In genomic region chr7:74606909-74607255, GRCh38 we compare ENCODE assay signal across 9 cellular contexts. TPM values are rescaled to one million over a fixed set of nuclear protein-coding genes. Genes with fewer than 3 reads are reported as not detected.
DNase-seq lines count a peak whose midpoint lies in the region; ATAC-seq, FAIRE-seq and TF ChIP-seq lines count a peak whose summit lies in the region.
"Had no signal": no experiment of that assay in that cellular context is flagged by ENCODE, and none has a peak within 500 bp of the region (broad histone marks: within the 10 kb centered on the region; RNA-seq: fewer than 3 reads in every experiment).

No MANE protein-coding gene starts in this region.

- H3K4me2 ChIP-seq in HepG2 (ENCODE audit: low read depth, low read length): no peak overlapping the region

- H4K20me1 ChIP-seq in HepG2 (ENCODE audit: insufficient read depth, low read length): no peaks in the 10 kb centered on the region

- TF ChIP-seq CTCF in HepG2 (CRISPR knock-in tag; IDR thresholded peaks at IDR 0.05) (no peak), transverse colon (IDR thresholded peaks at IDR 0.05) (no peak), lower leg skin (IDR thresholded peaks at IDR 0.05) (no peak)

- 94% methylated on average over 9 of the region's 9 CpGs for WGBS in HepG2 (ENCODE audit: low lambda C conversion rate)
- WGBS in transverse colon (ENCODE audit: low coverage in 1 of 2), 2 donors: 25 to 32% methylated on average over 6 to 9 of the region's 9 CpGs
- 36 to 47% methylated on average over 9 of the region's 9 CpGs for WGBS in lower leg skin, 2 donors

- H3K36me3 ChIP-seq in HepG2 (replicated peaks in 1 of 2; ENCODE audit: control insufficient read depth in 1 of 2, insufficient read depth in 2 of 2, low read length in 2 of 2) (no peaks in the 10 kb centered on the region), transverse colon (no peaks in the 10 kb centered on the region)

- 0 out of 2 replicates have a peak overlapping the region, but pooled peaks have one; percentile 8 for H3K9ac ChIP-seq in HepG2 (ENCODE audit: insufficient read depth, low read depth, low read length)

- no peak overlapping the region for H2AFZ ChIP-seq in HepG2 (ENCODE audit: low read length)

- no peaks in the 10 kb centered on the region for H3K9me3 Mint-ChIP-seq in activated CD8-positive, alpha-beta memory T cell treated with anti-CD3 and anti-CD28 coated beads, Interleukin-2, amount 10 ng/mL, durations not matched to agents 7 days and 5 days (ENCODE audit: low read depth)

- H3K4me1 Mint-ChIP-seq in activated CD8-positive, alpha-beta memory T cell treated with anti-CD3 and anti-CD28 coated beads, Interleukin-2, amount 10 ng/mL, durations not matched to agents 7 days and 5 days: peaks cover 7% of the 10 kb centered on the region

- H3K27ac Mint-ChIP-seq in activated CD8-positive, alpha-beta memory T cell treated with anti-CD3 and anti-CD28 coated beads, Interleukin-2, amount 10 ng/mL, durations not matched to agents 7 days and 5 days: no peak overlapping the region

- POLR2A ChIA-PET in HepG2 (lab: Yijun Ruan, JAX): interaction anchor here (2.3 kb wide), 1 partner anchor 27 kb away, joined by 17 read pairs; no protein-coding TSS in a partner anchor

- H3K9me3 ChIP-seq in HepG2 (ENCODE audit: low read length) (no peaks in the 10 kb centered on the region), transverse colon (no peaks in the 10 kb centered on the region)

- H3K4me3 Mint-ChIP-seq in activated CD8-positive, alpha-beta memory T cell treated with anti-CD3 and anti-CD28 coated beads, Interleukin-2, amount 10 ng/mL, durations not matched to agents 7 days and 5 days: peak overlapping the region; percentile 36

- H3K4me3 ChIP-seq in HepG2 (replicated peaks in 1 of 3; ENCODE audit: insufficient read depth in 1 of 3, low read depth in 2 of 3, low read length in 3 of 3) (no peak overlapping the region), transverse colon (peak overlapping the region in 3 of 4 donors; percentile 28 to 55 (median 36)), lower leg skin (ENCODE audit: low read depth, poor library complexity, severe bottlenecking) (no peak overlapping the region)

- TF ChIP-seq POLR2A in HepG2 (IDR thresholded peaks at IDR 0.05; ENCODE audit: insufficient read depth in 1 of 2, low read depth in 2 of 2, low read length in 2 of 2) (no peak), transverse colon (IDR thresholded peaks at IDR 0.05) (no peak), lower leg skin (IDR thresholded peaks at IDR 0.05) (no peak)

- H3K4me1 ChIP-seq in HepG2 (ENCODE audit: insufficient read depth, low read length): peaks cover 43% of the 10 kb centered on the region
- peaks cover 6 to 30% (median 23%) of the 10 kb centered on the region in 4 donors for H3K4me1 ChIP-seq in transverse colon

- H3K27me3 Mint-ChIP-seq in activated CD8-positive, alpha-beta memory T cell treated with anti-CD3 and anti-CD28 coated beads, Interleukin-2, amount 10 ng/mL, durations not matched to agents 7 days and 5 days: peaks cover 9% of the 10 kb centered on the region

- no peaks in the 10 kb centered on the region for H3K36me3 Mint-ChIP-seq in activated CD8-positive, alpha-beta memory T cell treated with anti-CD3 and anti-CD28 coated beads, Interleukin-2, amount 10 ng/mL, durations not matched to agents 7 days and 5 days

- in situ Hi-C loops in HepG2 (cut with HindIII; ENCODE audit: extremely low pct_ligation_motif_present, low pct_unique_long_range_greater_than_20kb): no loop called here
- in situ Hi-C loops in transverse colon (cut with MboI; ENCODE audit: low pct_ligation_motif_present in 1 of 4, low pct_unique_long_range_greater_than_20kb in 1 of 4, low sequenced_read_pairs in 3 of 4): no loop called here

- intact Hi-C loops in HepG2 (cut with micrococcal nuclease; ENCODE audit: unreplicated experiment): no loop called here
- intact Hi-C loops in transverse colon (cut with DNase I; ENCODE audit: low total_unique reads): loop anchor here (10.0 kb wide), 1 partner anchor 68 kb away; no protein-coding TSS in a partner anchor
- intact Hi-C loops in lower leg skin (cut with DNase I; ENCODE audit: low total_unique reads): loop anchor here (10.0 kb wide), 1 partner anchor 62 kb away; no protein-coding TSS in a partner anchor

- TF ChIP-seq EP300 in HepG2 (IDR thresholded peaks at IDR 0.05; ENCODE audit: low read depth in 2 of 2, low read length in 2 of 2) (no peak), HepG2 (CRISPR knock-in tag; IDR thresholded peaks at IDR 0.05; ENCODE audit: borderline replicate concordance) (no peak), transverse colon (IDR thresholded peaks at IDR 0.05; ENCODE audit: low read depth) (no peak)

- CTCF ChIA-PET in activated CD8-positive, alpha-beta memory T cell treated with anti-CD3 and anti-CD28 coated beads, Interleukin-2, amount 10 ng/mL, durations not matched to agents 7 days and 5 days (lab: Charles Lee): interaction anchor here (1.3 kb wide), 1 partner anchor 9 kb away, joined by 3 read pairs; no protein-coding TSS in a partner anchor
- CTCF ChIA-PET in HepG2 (lab: Yijun Ruan, JAX; ENCODE audit: low intra/inter-chr PET ratio, low total read pairs): no interaction called here

- H3K27me3 ChIP-seq in HepG2 (ENCODE audit: control insufficient read depth in 1 of 2, insufficient read depth in 2 of 2, low read length in 2 of 2): no peaks in the 10 kb centered on the region
- no peaks in the 10 kb centered on the region for H3K27me3 ChIP-seq in transverse colon

- DNase-seq in activated CD8-positive, alpha-beta memory T cell treated with anti-CD3 and anti-CD28 coated beads, Interleukin-2, amount 10 ng/mL, durations not matched to agents 7 days and 5 days: no peak
- DNase-seq in activated CD8-positive, alpha-beta memory T cell treated with anti-CD3 and anti-CD28 coated beads, Interleukin-2, amount 50 U/mL, for 48 hours: no peak
- no peak for DNase-seq in HepG2 (ENCODE audit: low spot score)
- DNase-seq in transverse colon: no peak
- no peak for DNase-seq in NCI-H1694 treated with DMSO at 0.1 percent for 48 hours (lab: John Stamatoyannopoulos, UW)
- no peak for DNase-seq in lower leg skin (ENCODE audit: low spot score in 2 of 2)
- DNase-seq: COR-L47 had no signal

- no peaks in the 10 kb centered on the region for H3K79me2 ChIP-seq in HepG2 (ENCODE audit: insufficient read depth, low read length)

- no peak for FAIRE-seq in HepG2 (lab: Jason Lieb, UNC)

- BruUV-seq in HepG2 (replicated peaks; lab: Mats Ljungman, UMichigan): no TSS peak

- ATAC-seq in activated CD8-positive, alpha-beta memory T cell treated with anti-CD3 and anti-CD28 coated beads, Interleukin-2, amount 10 ng/mL, durations not matched to agents 7 days and 5 days: no peak
- no peak for ATAC-seq in HepG2
- ATAC-seq in GM18517 (IDR thresholded peaks at IDR 0.05; ENCODE audit: unreplicated experiment): no peak

- no peak for TF ChIP-seq RAD21 in HepG2 (CRISPR knock-in tag; IDR thresholded peaks at IDR 0.05)

- peak overlapping the region; percentile 40 for H3K27ac ChIP-seq in angular gyrus (ENCODE audit: low read depth, low read length)
- H3K27ac ChIP-seq in HepG2 (ENCODE audit: extremely low read length, insufficient read depth, low read length): peak overlapping the region; percentile 36
- peak overlapping the region; percentile 37 to 73 (median 62) for H3K27ac ChIP-seq in transverse colon

TF ChIP-seq in HepG2, 621 proteins besides CTCF, POLR2A, EP300 and RAD21 (continues in another document):
- TF ChIP-seq KDM2A (CRISPR knock-in tag; IDR thresholded peaks at IDR 0.05; ENCODE audit: borderline replicate concordance, low read depth): no peak
- no peak for TF ChIP-seq CHD2 (IDR thresholded peaks at IDR 0.05; ENCODE audit: low read depth, low read length)
- TF ChIP-seq PTBP1 (IDR thresholded peaks at IDR 0.05; ENCODE audit: low read depth, low read length, poor library complexity, severe bottlenecking): no peak
- TF ChIP-seq ZNF280B (CRISPR knock-in tag; IDR thresholded peaks at IDR 0.05; ENCODE audit: borderline replicate concordance): no peak

RNA-seq across cellular contexts. Expression of gene GTF2I, which starts 50.6 kb away (rescaled TPM):
- total RNA-seq in activated CD8-positive, alpha-beta memory T cell treated with anti-CD3 and anti-CD28 coated beads, Interleukin-2, amount 10 ng/mL, durations not matched to agents 7 days and 5 days: 100 to 1,000 TPM; 186 to 220 TPM
- total RNA-seq in HepG2 (2016; rRNA removed; fragmentation: Illumina TruSeq; extraction: Trizol) (120 and 125 TPM in 2 replicates), transverse colon (100 to 1,000 TPM in 3 of 4 donors, 10 to 100 TPM in 1; 90.5 to 216 (median 139) TPM), lower leg skin (100 to 1,000 TPM; 144 to 191 (median 156) TPM)
- total RNA-seq in HepG2 (2016; cell fraction: cytosol; rRNA removed; fragmentation: Illumina TruSeq; extraction: Trizol; ENCODE audit: low read depth): 37.3 and 58.3 TPM in 2 replicates
- 103 and 117 TPM in 2 replicates for total RNA-seq in HepG2 (2016; cell fraction: insoluble cytoplasmic fraction; rRNA removed; fragmentation: Illumina TruSeq; extraction: Trizol)
- total RNA-seq in HepG2 (2016; cell fraction: membrane; rRNA removed; fragmentation: Illumina TruSeq; extraction: Trizol): 54.3 and 54.7 TPM in 2 replicates
- total RNA-seq in HepG2 (2016; cell fraction: nucleus; rRNA removed; fragmentation: Illumina TruSeq; extraction: Trizol): 134 and 149 TPM in 2 replicates
- 53.1 and 74.6 TPM in 2 replicates for polyA plus RNA-seq in HepG2 (2011; rRNA removed)
- 16.3 and 16.6 TPM in 2 replicates for polyA plus RNA-seq in HepG2 (2011; cell fraction: cytosol; rRNA removed)
- polyA plus RNA-seq in HepG2 (2011; cell fraction: nucleus; rRNA removed): 287 and 329 TPM in 2 replicates
- 103 and 123 TPM in 2 replicates for polyA plus RNA-seq in HepG2 (2012)
- 4.7 and 5.5 TPM in 2 replicates for polyA plus RNA-seq in HepG2 (2016; cell fraction: cytosol; fragmentation: Illumina TruSeq; extraction: Trizol; ENCODE audit: low read depth)
- polyA plus RNA-seq in HepG2 (2016; cell fraction: insoluble cytoplasmic fraction; fragmentation: Illumina TruSeq; extraction: Trizol; ENCODE audit: low read depth): 82.1 and 105 TPM in 2 replicates
- polyA plus RNA-seq in HepG2 (2016; cell fraction: membrane; fragmentation: Illumina TruSeq; extraction: Trizol; ENCODE audit: low read depth): 9.2 and 14.0 TPM in 2 replicates
- polyA plus RNA-seq in HepG2 (2016; cell fraction: nucleus; fragmentation: Illumina TruSeq; extraction: Trizol; ENCODE audit: insufficient read depth, low read depth): 246 and 264 TPM in 2 replicates
- polyA minus RNA-seq in HepG2 (2011; rRNA and poly(A)+ RNA removed; ENCODE audit: low replicate concordance): 39.7 and 41.1 TPM in 2 replicates
- polyA minus RNA-seq in HepG2 (2011; cell fraction: cytosol; rRNA and poly(A)+ RNA removed): 41.3 and 45.4 TPM in 2 replicates
- polyA minus RNA-seq in HepG2 (2011; cell fraction: nucleus; rRNA and poly(A)+ RNA removed): 206 and 208 TPM in 2 replicates

Comparison
In these comparisons a context has a peak if more than half of its experiments do, and no peak if none do; other contexts are left out.
1. H3K4me3 ChIP-seq: peak in transverse colon (3 of 4); none in HepG2 (0 of 3) and lower leg skin (single experiment).
2. Peak in every context shown above with its lines, with median percentiles within 50 percentile points of each other: H3K27ac ChIP-seq.